ENCODE assay signal across 8 cellular contexts in the genomic region with DNA sequence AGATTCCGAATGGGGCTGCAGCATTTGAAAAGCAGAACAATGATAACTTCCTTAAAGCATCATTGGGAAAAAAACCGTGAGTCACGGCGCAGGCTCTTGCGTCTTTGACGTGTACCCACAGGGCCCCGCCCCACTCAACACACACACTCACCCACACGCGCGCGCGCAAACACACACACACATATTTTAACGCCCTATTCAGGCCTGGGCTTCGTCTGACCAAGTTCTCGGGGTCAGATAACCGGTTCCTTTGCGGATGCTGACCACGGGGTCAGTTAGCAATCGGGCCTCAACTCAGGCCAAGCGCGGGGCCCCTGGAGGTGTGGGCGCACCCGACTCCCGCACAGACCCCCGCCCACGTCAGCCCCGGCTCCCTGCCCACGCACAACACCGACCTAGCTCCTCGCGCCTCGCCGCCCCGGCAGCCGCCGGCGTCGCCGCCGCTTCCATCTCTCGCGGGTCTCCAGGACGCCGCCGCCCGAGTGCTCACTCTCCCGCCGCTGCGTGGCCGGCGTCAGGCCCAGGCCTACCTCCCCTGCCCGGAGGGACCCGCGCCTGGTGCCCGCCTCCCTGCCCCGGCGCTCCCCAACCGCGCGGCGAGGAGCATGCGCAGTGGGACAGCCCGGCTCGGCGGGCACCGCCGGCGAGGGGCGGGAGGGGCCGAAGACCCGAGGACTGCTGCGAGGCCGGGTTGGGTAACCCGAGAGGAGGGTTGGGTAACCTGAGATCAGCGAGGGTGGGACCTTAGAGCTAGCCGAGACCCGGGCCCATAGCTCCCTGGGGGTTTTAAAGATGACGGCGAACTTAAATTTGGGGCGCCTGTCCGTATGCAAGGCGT. TPM values are rescaled to one million over a fixed set of nuclear protein-coding genes. Genes with fewer than 3 reads are reported as not detected.
DNase-seq lines count a peak whose midpoint lies in the region; ATAC-seq, FAIRE-seq and TF ChIP-seq lines count a peak whose summit lies in the region.

A gene (minus strand): TSS at position 609 of the 838 bp plus-strand sequence. CDS start 159 bp downstream, at position 450.

- CTCF ChIA-PET in OCI-LY7 (lab: Charles Lee; ENCODE audit: unreplicated experiment), result no interaction called here

- no peak for FAIRE-seq in D721Med (lab: Jason Lieb, UNC)

- H2AFZ ChIP-seq in OCI-LY7 (ENCODE audit: low read length), result peak within 1 kb of the TSS; percentile 76

- H3K27ac ChIP-seq in HUES64 (ENCODE audit: low read depth, low read length) (peak within 1 kb of the TSS; percentile 89), OCI-LY7 (ENCODE audit: low read depth, low read length, poor library complexity, severe bottlenecking) (no peak within 1 kb of the TSS), mucosa of rectum (ENCODE audit: low read depth in 2 of 2, low read length in 2 of 2) (peak within 1 kb of the TSS; percentile 91)

- under 1% methylated on average over 82 of the region's 82 CpGs for WGBS in HUES64

- H3K9ac ChIP-seq in HUES64 (ENCODE audit: low read depth, low read length), result peak within 1 kb of the TSS; percentile 91
- H3K9ac ChIP-seq in mucosa of rectum (ENCODE audit: low read depth in 1 of 2, low read length in 2 of 2), result peak within 1 kb of the TSS; percentile 76 to 95

- 0 out of 2 replicates have a peak, but pooled peaks cover 6% of the 10 kb centered on the region for H4K20me1 ChIP-seq in OCI-LY7 (ENCODE audit: insufficient read depth, low read length)

- TF ChIP-seq CTCF in D721Med (IDR thresholded peaks at IDR 0.05; ENCODE audit: insufficient read depth, missing control alignments) (no peak), OCI-LY7 (conservative IDR thresholded peaks at IDR 0.05; ENCODE audit: low read length) (no peak)

- H3K36me3 ChIP-seq in HUES64 (ENCODE audit: insufficient read depth, low read length), result no peaks in the 10 kb centered on the region
- no peaks in the 10 kb centered on the region for H3K36me3 ChIP-seq in OCI-LY7 (ENCODE audit: insufficient read depth, low read length)
- no peaks in the 10 kb centered on the region for H3K36me3 ChIP-seq in mucosa of rectum (ENCODE audit: control insufficient read depth in 2 of 2, insufficient read depth in 2 of 2, low read length in 2 of 2)

- TF ChIP-seq POLR2A in erythroblast (IDR thresholded peaks at IDR 0.05; ENCODE audit: low read length), result peak; percentile 87

- H3K27me3 ChIP-seq in HUES64 (ENCODE audit: insufficient read depth, low read length) (no peaks in the 10 kb centered on the region), mucosa of rectum (ENCODE audit: control insufficient read depth in 2 of 2, insufficient read depth in 2 of 2, low read length in 2 of 2) (no peaks in the 10 kb centered on the region)

- POLR2A ChIA-PET in OCI-LY7 (lab: Charles Lee), result interaction anchor here (1.1 kb wide), 1 partner anchor 9 kb away, joined by 3 read pairs; no protein-coding TSS in a partner anchor

- intact Hi-C loops in OCI-LY7 (cut with micrococcal nuclease; ENCODE audit: unreplicated experiment), result no loop called here

- no TSS peak for BruUV-seq in OCI-LY7 (replicated peaks; lab: Mats Ljungman, UMichigan)

- peak; percentile 21 for DNase-seq in D721Med (ENCODE audit: insufficient read length, low spot score)
- DNase-seq in OCI-LY7 (ENCODE audit: low spot score), result peak; percentile 50
- peak; percentile 83 for DNase-seq in activated T-cell treated with anti-CD3 and anti-CD28 coated beads, Interleukin-2, amount 50 U/mL, for 1 hour
- DNase-seq in erythroblast (lab: John Stamatoyannopoulos, UW), result peak; percentile 94 to 95
- DNase-seq in stimulated activated CD8-positive, alpha-beta memory T cell treated with anti-CD3 and anti-CD28 coated beads, Interleukin-4, amount 100 ng/mL, for 4 hours (ENCODE audit: low read depth in 2 of 2, low spot score in 1 of 2), result peak; percentile 75 to 79

- H3K4me1 ChIP-seq in HUES64 (ENCODE audit: insufficient read depth, low read length) (peaks cover 14% of the 10 kb centered on the region), OCI-LY7 (ENCODE audit: insufficient read depth, low read length, poor library complexity, severe bottlenecking) (peaks cover 5% of the 10 kb centered on the region), mucosa of rectum (ENCODE audit: control insufficient read depth in 2 of 2, insufficient read depth in 2 of 2, low read length in 2 of 2) (peaks cover 0 to 3% of the 10 kb centered on the region in 2 donors)

- H3K4me3 ChIP-seq in HUES64 (ENCODE audit: low read length), result peak within 1 kb of the TSS; percentile 82
- peak within 1 kb of the TSS; percentile 76 for H3K4me3 ChIP-seq in OCI-LY7 (ENCODE audit: low read depth, low read length, poor library complexity, severe bottlenecking)
- H3K4me3 ChIP-seq in mucosa of rectum (ENCODE audit: low read length in 2 of 2), result peak within 1 kb of the TSS; percentile 74 to 84

- H3K9me3 ChIP-seq in HUES64 (ENCODE audit: insufficient read depth, low read depth, low read length) (no peaks in the 10 kb centered on the region), OCI-LY7 (ENCODE audit: low read length) (no peaks in the 10 kb centered on the region), mucosa of rectum (ENCODE audit: control insufficient read depth in 2 of 2, low read length in 2 of 2) (no peaks in the 10 kb centered on the region)

- ATAC-seq in GM21515 (IDR thresholded peaks at IDR 0.05; ENCODE audit: unreplicated experiment), result peak; percentile 92

- H3K79me2 ChIP-seq in OCI-LY7 (ENCODE audit: insufficient read depth, low read depth, low read length), result no peaks in the 10 kb centered on the region

- H3K4me2 ChIP-seq in OCI-LY7 (ENCODE audit: low read length), result peak within 1 kb of the TSS; percentile 63

- no peaks in the 10 kb centered on the region for H3K9me2 ChIP-seq in OCI-LY7 (ENCODE audit: insufficient read depth, low read length)

RNA-seq across cellular contexts. Expression of the gene that starts here (rescaled TPM):
- 15.8 TPM for polyA plus RNA-seq in HUES64 (2013, experiment 1 of 2)
- polyA plus RNA-seq in HUES64 (2013, experiment 2 of 2), result 16.6 TPM
- total RNA-seq in OCI-LY7 (2014; rRNA removed; shearing (Covaris generic)), result 2.2 and 3.0 TPM in 2 replicates
- 4.2 and 8.8 TPM in 2 replicates for total RNA-seq in OCI-LY7 (2022)

Comparison
In these comparisons a context has a peak if more than half of its experiments do, and no peak if none do; other contexts are left out.
1. DNase-seq: peak in every context shown above with its lines; median percentile 94 in erythroblast; 83 in activated T-cell treated with anti-CD3 and anti-CD28 coated beads, Interleukin-2, amount 50 U/mL, for 1 hour; 77 in stimulated activated CD8-positive, alpha-beta memory T cell treated with anti-CD3 and anti-CD28 coated beads, Interleukin-4, amount 100 ng/mL, for 4 hours; 50 in OCI-LY7; 21 in D721Med.